7 cellular contexts compared by ENCODE assay signal in the genomic region with DNA sequence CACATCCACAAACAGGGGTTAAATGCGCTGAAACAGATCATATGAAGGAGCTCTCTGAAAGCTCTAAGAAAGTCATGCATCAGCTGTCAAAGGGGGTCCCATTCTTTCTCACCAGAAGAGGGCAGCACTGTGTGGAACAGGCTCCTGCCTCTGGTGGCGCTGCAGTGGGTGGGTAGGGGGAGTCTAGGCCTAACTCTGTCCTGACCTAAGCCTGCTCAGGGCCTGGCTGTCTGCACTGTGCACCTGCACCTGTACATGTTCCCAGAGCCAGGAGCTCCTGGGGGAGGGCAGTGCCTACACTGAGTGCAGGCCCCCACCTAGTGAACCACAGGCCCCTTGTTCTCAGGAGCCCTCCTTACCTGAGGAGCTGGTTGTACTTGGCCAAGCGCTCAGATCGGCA. TPM values are rescaled to one million over a fixed set of nuclear protein-coding genes. Genes with fewer than 3 reads are reported as not detected.
A peak's percentile ranks its signal among the peaks of the same experiment; 100 is the strongest.
DNase-seq lines count a peak whose midpoint lies in the region; ATAC-seq, FAIRE-seq and TF ChIP-seq lines count a peak whose summit lies in the region.

No MANE protein-coding gene starts in this region.

- H3K27me3 Mint-ChIP-seq in activated T-helper 1 cell treated with anti-CD3 and anti-CD28 coated beads, Interleukin-12 subunit alpha, Interleukin-12 subunit beta, Interleukin-2, Interleukin-4 antibody, amounts not matched to agents 30 ng/mL and 10 ng/mL and 1 ng/mL, durations not matched to agents 14 hours and 24 hours and 36 hours (ENCODE audit: insufficient read depth): no peaks in the 10 kb centered on the region

- H3K4me2 ChIP-seq in KMS-11: no peak overlapping the region
- H3K4me2 ChIP-seq in keratinocyte (ENCODE audit: control insufficient read depth, extremely low read depth, insufficient read depth, low read depth, low read length): no peak overlapping the region

- peak overlapping the region; percentile 54 for H3K27ac Mint-ChIP-seq in activated T-helper 1 cell treated with anti-CD3 and anti-CD28 coated beads, Interleukin-12 subunit alpha, Interleukin-12 subunit beta, Interleukin-2, Interleukin-4 antibody, amounts not matched to agents 30 ng/mL and 10 ng/mL and 1 ng/mL, durations not matched to agents 14 hours and 24 hours and 36 hours

- FAIRE-seq in keratinocyte (lab: Jason Lieb, UNC): no peak

- DNase-seq in EH (ENCODE audit: low read depth) (peak; percentile 41), keratinocyte (ENCODE audit: low read depth, low spot score) (no peak), foreskin melanocyte (no peak), NCI-H2029 treated with DMSO at 0.1 percent for 48 hours (lab: John Stamatoyannopoulos, UW) (no peak)
- no peak for DNase-seq in activated T-helper 1 cell treated with anti-CD3 and anti-CD28 coated beads, Interleukin-12 subunit alpha, Interleukin-12 subunit beta, Interleukin-2, Interleukin-4 antibody, amounts not matched to agents 30 ng/mL and 10 ng/mL and 1 ng/mL, durations not matched to agents 14 hours and 24 hours and 36 hours (ENCODE audit: low spot score)

- H3K9me3 ChIP-seq in keratinocyte (ENCODE audit: control insufficient read depth, low read depth, low read length): no peaks in the 10 kb centered on the region

- H3K27me3 ChIP-seq in KMS-11 (ENCODE audit: insufficient read depth, low read depth) (no peaks in the 10 kb centered on the region), keratinocyte (ENCODE audit: control insufficient read depth, extremely low read depth, insufficient read depth, low read length) (no peaks in the 10 kb centered on the region)

- no peak overlapping the region for H2AFZ ChIP-seq in KMS-11 (ENCODE audit: low read depth)
- H2AFZ ChIP-seq in keratinocyte (ENCODE audit: control insufficient read depth, low read length): no peak overlapping the region

- H3K9ac ChIP-seq in KMS-11 (no peak overlapping the region), keratinocyte (ENCODE audit: control insufficient read depth, extremely low read depth, insufficient read depth, low read length) (no peak overlapping the region)

- H3K36me3 ChIP-seq in KMS-11 (ENCODE audit: insufficient read depth): peaks cover 43% of the 10 kb centered on the region; the same call in 1 of the 2 replicates
- peaks cover 62 to 80% of the 10 kb centered on the region in 2 experiments for H3K36me3 ChIP-seq in keratinocyte (ENCODE audit: control insufficient read depth in 2 of 2, extremely low read depth in 1 of 2, insufficient read depth in 2 of 2, low read length in 2 of 2)

- H3K4me1 ChIP-seq in KMS-11 (ENCODE audit: low read depth, poor library complexity, severe bottlenecking): peaks cover 23% of the 10 kb centered on the region
- H3K4me1 ChIP-seq in keratinocyte (ENCODE audit: control insufficient read depth, extremely low read depth, insufficient read depth, low read length): no peaks in the 10 kb centered on the region

- H3K36me3 Mint-ChIP-seq in activated T-helper 1 cell treated with anti-CD3 and anti-CD28 coated beads, Interleukin-12 subunit alpha, Interleukin-12 subunit beta, Interleukin-2, Interleukin-4 antibody, amounts not matched to agents 30 ng/mL and 10 ng/mL and 1 ng/mL, durations not matched to agents 14 hours and 24 hours and 36 hours (ENCODE audit: low read depth): peaks cover 78% of the 10 kb centered on the region

- ATAC-seq in GM21515 (IDR thresholded peaks at IDR 0.05; ENCODE audit: unreplicated experiment): no peak

- H3K9me1 ChIP-seq in keratinocyte (ENCODE audit: control insufficient read depth, extremely low read depth, insufficient read depth, low read length): no peaks in the 10 kb centered on the region

- no peak overlapping the region for H3K4me3 Mint-ChIP-seq in activated T-helper 1 cell treated with anti-CD3 and anti-CD28 coated beads, Interleukin-12 subunit alpha, Interleukin-12 subunit beta, Interleukin-2, Interleukin-4 antibody, amounts not matched to agents 30 ng/mL and 10 ng/mL and 1 ng/mL, durations not matched to agents 14 hours and 24 hours and 36 hours

- dilution Hi-C loops in keratinocyte (cut with MboI; ENCODE audit: extremely low pct_ligation_motif_present, low sequenced_read_pairs): no loop called here

- intact Hi-C loops in activated T-helper 1 cell treated with anti-CD3 and anti-CD28 coated beads, Interleukin-12 subunit alpha, Interleukin-12 subunit beta, Interleukin-2, Interleukin-4 antibody, amounts not matched to agents 30 ng/mL and 10 ng/mL and 1 ng/mL, durations not matched to agents 14 hours and 24 hours and 36 hours (cut with micrococcal nuclease): loop anchor here (5.0 kb wide), 1 partner anchor 40 kb away; no protein-coding TSS in a partner anchor

- H3K4me1 Mint-ChIP-seq in activated T-helper 1 cell treated with anti-CD3 and anti-CD28 coated beads, Interleukin-12 subunit alpha, Interleukin-12 subunit beta, Interleukin-2, Interleukin-4 antibody, amounts not matched to agents 30 ng/mL and 10 ng/mL and 1 ng/mL, durations not matched to agents 14 hours and 24 hours and 36 hours (ENCODE audit: low read depth): peaks cover 56% of the 10 kb centered on the region

- H3K79me2 ChIP-seq in KMS-11 (ENCODE audit: insufficient read depth, low read depth): no peaks in the 10 kb centered on the region; the same call in 1 of the 2 replicates
- H3K79me2 ChIP-seq in keratinocyte (ENCODE audit: control insufficient read depth, insufficient read depth, low read length): peaks cover 28% of the 10 kb centered on the region

- no peak overlapping the region for H3K27ac ChIP-seq in KMS-11
- no peak overlapping the region for H3K27ac ChIP-seq in keratinocyte (ENCODE audit: control insufficient read depth, insufficient read depth, low read length)

- H3K4me3 ChIP-seq in KMS-11 (IDR thresholded peaks at IDR 0.05; ENCODE audit: insufficient read depth, low read depth, low read length): no peak overlapping the region
- H3K4me3 ChIP-seq in keratinocyte (ENCODE audit: control insufficient read depth in 2 of 3, extremely low read depth in 1 of 3, insufficient read depth in 2 of 3, low read depth in 1 of 3, low read length in 3 of 3): no peak overlapping the region

- peaks cover 11% of the 10 kb centered on the region for H4K20me1 ChIP-seq in KMS-11 (ENCODE audit: insufficient read depth)
- H4K20me1 ChIP-seq in keratinocyte (ENCODE audit: control insufficient read depth, extremely low read depth, insufficient read depth, low read length): peaks cover 67% of the 10 kb centered on the region

- no peaks in the 10 kb centered on the region for H3K9me3 Mint-ChIP-seq in activated T-helper 1 cell treated with anti-CD3 and anti-CD28 coated beads, Interleukin-12 subunit alpha, Interleukin-12 subunit beta, Interleukin-2, Interleukin-4 antibody, amounts not matched to agents 30 ng/mL and 10 ng/mL and 1 ng/mL, durations not matched to agents 14 hours and 24 hours and 36 hours

- peak; percentile 78 for TF ChIP-seq CTCF in KMS-11 (conservative IDR thresholded peaks at IDR 0.05; ENCODE audit: low read depth, low read length)
- peak; percentile 50 to 57 (median 55) for TF ChIP-seq CTCF in keratinocyte (optimal IDR thresholded peaks at IDR 0.05 in 1 of 3, IDR thresholded peaks at IDR 0.05 in 1 of 3, conservative IDR thresholded peaks at IDR 0.05 in 1 of 3; ENCODE audit: extremely low read depth in 1 of 3, insufficient read depth in 2 of 3, low read length in 3 of 3)

RNA-seq across cellular contexts. Expression of gene ENO1, which starts 16.0 kb away (rescaled TPM):
- total RNA-seq in activated T-helper 1 cell treated with anti-CD3 and anti-CD28 coated beads, Interleukin-12 subunit alpha, Interleukin-12 subunit beta, Interleukin-2, Interleukin-4 antibody, amounts not matched to agents 30 ng/mL and 10 ng/mL and 1 ng/mL, durations not matched to agents 14 hours and 24 hours and 36 hours: 3,370 and 3,388 TPM in 2 replicates
- polyA plus RNA-seq in keratinocyte: 1,831 to 2,152 TPM (median 1,908 TPM) in 3 replicates
- 5,319 TPM for polyA plus RNA-seq in keratinocyte (2011; ENCODE audit: low read depth)
- polyA plus RNA-seq in keratinocyte (2011; cell fraction: cytosol; rRNA removed): 1,516 and 1,792 TPM in 2 replicates
- 1,367 and 1,540 TPM in 2 replicates for polyA plus RNA-seq in keratinocyte (2011; cell fraction: nucleus; rRNA removed)
- 973 and 2,209 TPM in 2 replicates for polyA plus RNA-seq in keratinocyte (2012; ENCODE audit: low replicate concordance)
- polyA minus RNA-seq in keratinocyte: 2,026 to 2,762 TPM (median 2,694 TPM) in 3 replicates
- polyA minus RNA-seq in keratinocyte (2011; cell fraction: cytosol; rRNA and poly(A)+ RNA removed): 1,962 TPM
- 651 and 812 TPM in 2 replicates for polyA minus RNA-seq in keratinocyte (2011; cell fraction: nucleus; rRNA and poly(A)+ RNA removed)

RNA-seq across cellular contexts. Expression of gene RERE, which starts 45.1 kb away (rescaled TPM):
- total RNA-seq in activated T-helper 1 cell treated with anti-CD3 and anti-CD28 coated beads, Interleukin-12 subunit alpha, Interleukin-12 subunit beta, Interleukin-2, Interleukin-4 antibody, amounts not matched to agents 30 ng/mL and 10 ng/mL and 1 ng/mL, durations not matched to agents 14 hours and 24 hours and 36 hours: 82.0 and 90.9 TPM in 2 replicates
- polyA plus RNA-seq in keratinocyte: 2.8 to 3.8 TPM (median 3.6 TPM) in 3 replicates
- polyA plus RNA-seq in keratinocyte (2011; ENCODE audit: low read depth): 32.8 TPM
- 8.1 and 10.5 TPM in 2 replicates for polyA plus RNA-seq in keratinocyte (2011; cell fraction: cytosol; rRNA removed)
- 26.3 and 30.2 TPM in 2 replicates for polyA plus RNA-seq in keratinocyte (2011; cell fraction: nucleus; rRNA removed)
- polyA plus RNA-seq in keratinocyte (2012; ENCODE audit: low replicate concordance): 13.7 and 17.2 TPM in 2 replicates
- polyA minus RNA-seq in keratinocyte: 22.0 to 29.9 TPM (median 28.0 TPM) in 3 replicates
- polyA minus RNA-seq in keratinocyte (2011; cell fraction: cytosol; rRNA and poly(A)+ RNA removed): 28.6 TPM
- 16.4 and 51.3 TPM in 2 replicates for polyA minus RNA-seq in keratinocyte (2011; cell fraction: nucleus; rRNA and poly(A)+ RNA removed)
